ENCODE assay signal across 17 cellular contexts in genomic region chr9:90832251-90832650, GRCh38. TPM values are rescaled to one million over a fixed set of nuclear protein-coding genes. Genes with fewer than 3 reads are reported as not detected.
"Had no signal": no experiment of that assay in that cellular context is flagged by ENCODE, and none has a peak within 500 bp of the region (broad histone marks: within the 10 kb centered on the region; RNA-seq: fewer than 3 reads in every experiment).

No MANE protein-coding gene starts in this region.

- ATAC-seq: activated CD4-positive, alpha-beta T cell treated with anti-CD3 and anti-CD28 coated beads for 36 hours; left lung; stimulated activated naive CD8-positive, alpha-beta T cell treated with anti-CD3 and anti-CD28 coated beads, Interleukin-15, amount 100 ng/mL, for 72 hours had no signal

- H3K36me3 ChIP-seq: cardiac muscle cell, prostate gland, right atrium auricular region, suprapubic skin, transverse colon had no signal

- H3K9me3 Mint-ChIP-seq: stimulated activated naive CD8-positive, alpha-beta T cell treated with anti-CD3 and anti-CD28 coated beads, Interleukin-15, amount 100 ng/mL, for 72 hours; T-helper 2 cell treated with Interferon-gamma antibody and Interleukin-4, amounts not matched to agents 5 μg/mL and 100 μg/mL, for 36 hours had no signal

- H3K27me3 ChIP-seq: cardiac muscle cell, left lung, right atrium auricular region, suprapubic skin, transverse colon had no signal

- DNase-seq: activated CD4-positive, alpha-beta T cell treated with anti-CD3 and anti-CD28 coated beads for 36 hours; activated CD4-positive, alpha-beta T cell treated with anti-CD3 and anti-CD28 coated beads, Interleukin-2, amount 50 U/mL, for 48 hours; erythroblast; foreskin melanocyte; glutamatergic neuron; hypothalamus; left lung; midbrain; stimulated activated naive CD8-positive, alpha-beta T cell treated with anti-CD3 and anti-CD28 coated beads, Interleukin-15, amount 100 ng/mL, for 72 hours; transverse colon had no signal

- H3K27me3 Mint-ChIP-seq: activated naive CD8-positive, alpha-beta T cell had no signal

- H3K4me3 Mint-ChIP-seq: activated CD4-positive, alpha-beta T cell treated with anti-CD3 and anti-CD28 coated beads for 36 hours; activated naive CD8-positive, alpha-beta T cell; stimulated activated naive CD8-positive, alpha-beta T cell treated with anti-CD3 and anti-CD28 coated beads, Interleukin-15, amount 100 ng/mL, for 72 hours; T-helper 2 cell treated with Interferon-gamma antibody and Interleukin-4, amounts not matched to agents 5 μg/mL and 100 μg/mL, for 36 hours had no signal

- H3K4me3 ChIP-seq: cardiac muscle cell, left lung, prostate gland, right atrium auricular region, suprapubic skin, transverse colon had no signal

- H3K27ac Mint-ChIP-seq: activated CD4-positive, alpha-beta T cell treated with anti-CD3 and anti-CD28 coated beads for 36 hours; activated naive CD8-positive, alpha-beta T cell; stimulated activated naive CD8-positive, alpha-beta T cell treated with anti-CD3 and anti-CD28 coated beads, Interleukin-15, amount 100 ng/mL, for 72 hours; T-helper 2 cell treated with Interferon-gamma antibody and Interleukin-4, amounts not matched to agents 5 μg/mL and 100 μg/mL, for 36 hours had no signal

- H3K36me3 Mint-ChIP-seq: activated naive CD8-positive, alpha-beta T cell had no signal

- H3K4me1 Mint-ChIP-seq: activated CD4-positive, alpha-beta T cell treated with anti-CD3 and anti-CD28 coated beads for 36 hours; stimulated activated naive CD8-positive, alpha-beta T cell treated with anti-CD3 and anti-CD28 coated beads, Interleukin-15, amount 100 ng/mL, for 72 hours had no signal

- H3K9me3 ChIP-seq: left lung, prostate gland, suprapubic skin, transverse colon had no signal

- H3K27ac ChIP-seq: cardiac muscle cell, left lung, prostate gland, right atrium auricular region, suprapubic skin, transverse colon had no signal

RNA-seq across cellular contexts. Expression of gene SYK, which starts 30.6 kb away (rescaled TPM):
- total RNA-seq: cardiac muscle cell, lung microvascular endothelial cell had no signal
